Comparison of ENCODE assay signal across 8 cellular contexts in genomic region chr11:3163241-3163981, GRCh38. TPM values are rescaled to one million over a fixed set of nuclear protein-coding genes. Genes with fewer than 3 reads are reported as not detected.
DNase-seq lines count a peak whose midpoint lies in the region; ATAC-seq, FAIRE-seq and TF ChIP-seq lines count a peak whose summit lies in the region.

No MANE protein-coding gene starts in this region.

- intact Hi-C loops in kidney (cut with DNase I): no loop called here

- H3K9me3 Mint-ChIP-seq in stimulated activated naive B cell treated with anti-CD40 and anti-IgM and Interleukin-4, amounts not matched to agents 10 μg/mL and 1 μg/mL and 100 μg/mL, for 72 hours: no peaks in the 10 kb centered on the region

- peaks cover 8 to 19% of the 10 kb centered on the region in 2 donors for H3K4me1 Mint-ChIP-seq in stimulated activated naive B cell treated with anti-CD40 and anti-IgM and Interleukin-4, amounts not matched to agents 10 μg/mL and 1 μg/mL and 100 μg/mL, for 72 hours

- H3K36me3 Mint-ChIP-seq in stimulated activated naive B cell treated with anti-CD40 and anti-IgM and Interleukin-4, amounts not matched to agents 10 μg/mL and 1 μg/mL and 100 μg/mL, for 72 hours: no peaks in the 10 kb centered on the region

- H3K4me3 ChIP-seq in adipocyte (ENCODE audit: low read length) (peak overlapping the region; percentile 94), kidney (ENCODE audit: low read length in 2 of 2) (peak overlapping the region in 1 of 2 donors; percentile 74)

- DNase-seq in NCI-H82 (lab: John Stamatoyannopoulos, UW): peak; percentile 10
- DNase-seq in NCI-H82 treated with DMSO at 0.1 percent for 48 hours (lab: John Stamatoyannopoulos, UW; ENCODE audit: unreplicated experiment): no peak
- DNase-seq in adipocyte (ENCODE audit: low read depth): peak; percentile 40
- DNase-seq in kidney: peak; percentile 65
- DNase-seq in superior temporal gyrus (ENCODE audit: extremely low spot score): peak; percentile 63
- DNase-seq in stimulated activated naive B cell treated with anti-CD40 and anti-IgM and Interleukin-4, amounts not matched to agents 10 μg/mL and 1 μg/mL and 100 μg/mL, for 72 hours: no peak
- DNase-seq in NCI-H1417 (lab: John Stamatoyannopoulos, UW): no peak
- no peak for DNase-seq in activated CD4-positive, alpha-beta T cell treated with anti-CD3 and anti-CD28 coated beads, Interleukin-2, amount 50 U/mL, for 1 hour

- peaks cover 45% of the 10 kb centered on the region for H3K4me1 ChIP-seq in adipocyte (ENCODE audit: control insufficient read depth, insufficient read depth, low read length)
- peaks cover 21 to 34% of the 10 kb centered on the region in 2 donors for H3K4me1 ChIP-seq in kidney (ENCODE audit: control insufficient read depth in 1 of 2, insufficient read depth in 1 of 2, low read depth in 1 of 2, low read length in 2 of 2)

- H3K9me3 ChIP-seq in adipocyte (ENCODE audit: control insufficient read depth, low read length) (no peaks in the 10 kb centered on the region), kidney (ENCODE audit: control insufficient read depth in 1 of 2, low read length in 2 of 2) (no peaks in the 10 kb centered on the region)

- H3K27me3 ChIP-seq in adipocyte (replicated peaks; ENCODE audit: control insufficient read depth, insufficient read depth, low read length): no peaks in the 10 kb centered on the region

- H3K27ac Mint-ChIP-seq in stimulated activated naive B cell treated with anti-CD40 and anti-IgM and Interleukin-4, amounts not matched to agents 10 μg/mL and 1 μg/mL and 100 μg/mL, for 72 hours: no peak overlapping the region

- TF ChIP-seq CTCF in kidney (IDR thresholded peaks at IDR 0.05; ENCODE audit: borderline replicate concordance, extremely low read depth, insufficient read depth): no peak

- H3K36me3 ChIP-seq in adipocyte (ENCODE audit: control insufficient read depth, insufficient read depth, low read length, severe bottlenecking) (no peaks in the 10 kb centered on the region), kidney (ENCODE audit: control insufficient read depth in 1 of 2, insufficient read depth in 2 of 2, low read length in 2 of 2) (no peaks in the 10 kb centered on the region)

- peaks cover 70 to 82% of the 10 kb centered on the region in 2 donors for H3K27me3 Mint-ChIP-seq in stimulated activated naive B cell treated with anti-CD40 and anti-IgM and Interleukin-4, amounts not matched to agents 10 μg/mL and 1 μg/mL and 100 μg/mL, for 72 hours

- peak overlapping the region in 1 of 2 donors; percentile 22 for H3K4me3 Mint-ChIP-seq in stimulated activated naive B cell treated with anti-CD40 and anti-IgM and Interleukin-4, amounts not matched to agents 10 μg/mL and 1 μg/mL and 100 μg/mL, for 72 hours

- H3K27ac ChIP-seq in kidney (ENCODE audit: low read depth in 2 of 2, low read length in 2 of 2): no peak overlapping the region

- FAIRE-seq in kidney (lab: Jason Lieb, UNC): no peak

- H3K9ac ChIP-seq in adipocyte (ENCODE audit: low read length) (peak overlapping the region; percentile 91), kidney (ENCODE audit: low read length in 2 of 2) (peak overlapping the region in 1 of 2 donors; percentile 87)

- ATAC-seq in stimulated activated naive B cell treated with anti-CD40 and anti-IgM and Interleukin-4, amounts not matched to agents 10 μg/mL and 1 μg/mL and 100 μg/mL, for 72 hours (replicated peaks): no peak

RNA-seq across cellular contexts. Expression of gene OSBPL5, which starts 1.7 kb away (rescaled TPM):
- total RNA-seq in kidney: 63.0 TPM
- 8.5 TPM for polyA plus RNA-seq in kidney (ENCODE audit: insufficient read depth, low read depth, low replicate concordance)

RNA-seq across cellular contexts. Expression of gene MRGPRG, which starts 55.2 kb away (rescaled TPM):
- not detected for total RNA-seq in kidney
- not detected for polyA plus RNA-seq in kidney (ENCODE audit: insufficient read depth, low read depth, low replicate concordance)

Comparison
In these comparisons a context has a peak if more than half of its experiments do, and no peak if none do; other contexts are left out.
1. DNase-seq: peak in NCI-H82 (single experiment), adipocyte (single experiment), kidney (single experiment) and superior temporal gyrus (single experiment); none in NCI-H82 treated with DMSO at 0.1 percent for 48 hours (single experiment), stimulated activated naive B cell treated with anti-CD40 and anti-IgM and Interleukin-4, amounts not matched to agents 10 μg/mL and 1 μg/mL and 100 μg/mL, for 72 hours (single experiment), NCI-H1417 (0 of 3) and activated CD4-positive, alpha-beta T cell treated with anti-CD3 and anti-CD28 coated beads, Interleukin-2, amount 50 U/mL, for 1 hour (single experiment).